ENCODE assay signal across 10 cellular contexts in the genomic region with DNA sequence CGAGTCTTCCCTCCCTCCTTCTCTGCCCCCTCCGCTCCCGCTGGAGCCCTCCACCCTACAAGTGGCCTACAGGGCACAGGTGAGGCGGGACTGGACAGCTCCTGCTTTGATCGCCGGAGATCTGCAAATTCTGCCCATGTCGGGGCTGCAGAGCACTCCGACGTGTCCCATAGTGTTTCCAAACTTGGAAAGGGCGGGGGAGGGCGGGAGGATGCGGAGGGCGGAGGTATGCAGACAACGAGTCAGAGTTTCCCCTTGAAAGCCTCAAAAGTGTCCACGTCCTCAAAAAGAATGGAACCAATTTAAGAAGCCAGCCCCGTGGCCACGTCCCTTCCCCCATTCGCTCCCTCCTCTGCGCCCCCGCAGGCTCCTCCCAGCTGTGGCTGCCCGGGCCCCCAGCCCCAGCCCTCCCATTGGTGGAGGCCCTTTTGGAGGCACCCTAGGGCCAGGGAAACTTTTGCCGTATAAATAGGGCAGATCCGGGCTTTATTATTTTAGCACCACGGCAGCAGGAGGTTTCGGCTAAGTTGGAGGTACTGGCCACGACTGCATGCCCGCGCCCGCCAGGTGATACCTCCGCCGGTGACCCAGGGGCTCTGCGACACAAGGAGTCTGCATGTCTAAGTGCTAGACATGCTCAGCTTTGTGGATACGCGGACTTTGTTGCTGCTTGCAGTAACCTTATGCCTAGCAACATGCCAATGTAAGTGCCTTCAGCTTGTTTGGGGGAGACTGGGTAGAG. TPM values are rescaled to one million over a fixed set of nuclear protein-coding genes. Genes with fewer than 3 reads are reported as not detected.
A peak's percentile ranks its signal among the peaks of the same experiment; 100 is the strongest.
DNase-seq lines count a peak whose midpoint lies in the region; ATAC-seq and TF ChIP-seq lines count a peak whose summit lies in the region.
"Had no signal": no experiment of that assay in that cellular context is flagged by ENCODE, and none has a peak within 500 bp of the region (broad histone marks: within the 10 kb centered on the region; RNA-seq: fewer than 3 reads in every experiment).

A gene (plus strand): TSS at position 497 of the 742 bp plus-strand sequence. CDS start 137 bp downstream, at position 634.

- peak; percentile 6 for ATAC-seq in HG02938 (IDR thresholded peaks at IDR 0.05; ENCODE audit: unreplicated experiment)
- ATAC-seq in HG02981 (IDR thresholded peaks at IDR 0.05; ENCODE audit: unreplicated experiment): no peak

- TF ChIP-seq CTCF in astrocyte of the cerebellum (IDR thresholded peaks at IDR 0.05; ENCODE audit: low read depth, low read length, missing control alignments) (no peak), hepatocyte (IDR thresholded peaks at IDR 0.05; ENCODE audit: poor library complexity) (no peak), sigmoid colon (IDR thresholded peaks at IDR 0.05) (peak in 1 of 4 experiments; percentile 8)

- intact Hi-C loops in sigmoid colon (cut with DNase I): loop anchor here (1.0 to 10.0 kb wide), 4 partner anchors 20 to 480 kb away; a partner anchor contains a TSS

- TF ChIP-seq POLR2A in sigmoid colon (IDR thresholded peaks at IDR 0.05): peak; percentile 56 to 66

- H3K4me1 ChIP-seq in BLaER1 (no peaks in the 10 kb centered on the region), hepatocyte (ENCODE audit: insufficient read depth) (peaks cover 23% of the 10 kb centered on the region), sigmoid colon (peaks cover 0 to 57% (median 46%) of the 10 kb centered on the region in 4 donors)
- H3K4me1 ChIP-seq: HAP-1 had no signal

- H3K4me3 ChIP-seq in BLaER1: no peak within 1 kb of the TSS
- peak within 1 kb of the TSS; percentile 99 for H3K4me3 ChIP-seq in astrocyte of the cerebellum (ENCODE audit: low read depth, low read length)
- H3K4me3 ChIP-seq in hepatocyte: peak within 1 kb of the TSS; percentile 52
- peak within 1 kb of the TSS; percentile 52 to 72 (median 61) for H3K4me3 ChIP-seq in sigmoid colon
- H3K4me3 ChIP-seq: HAP-1 had no signal

- no peaks in the 10 kb centered on the region for H3K9me3 ChIP-seq in BLaER1
- H3K9me3 ChIP-seq in hepatocyte (ENCODE audit: low read depth): no peaks in the 10 kb centered on the region
- no peaks in the 10 kb centered on the region for H3K9me3 ChIP-seq in sigmoid colon
- H3K9me3 ChIP-seq: HAP-1, neutrophil had no signal

- WGBS in hepatocyte (ENCODE audit: low lambda C conversion rate, missing lambda C conversion rate): 1% methylated on average over 21 of the region's 34 CpGs
- 4 to 11% methylated on average over 34 of the region's 34 CpGs for WGBS in sigmoid colon, 2 donors

- peaks cover 45% of the 10 kb centered on the region for H3K79me2 ChIP-seq in hepatocyte

- H3K27me3 ChIP-seq in BLaER1 (peaks cover 17% of the 10 kb centered on the region), hepatocyte (no peaks in the 10 kb centered on the region), sigmoid colon (no peaks in the 10 kb centered on the region)

- H3K4me2 ChIP-seq in BLaER1 (0 out of 2 replicates have a peak within 1 kb of the TSS, but pooled peaks have one; percentile 32), hepatocyte (peak within 1 kb of the TSS; percentile 77)

- no peaks in the 10 kb centered on the region for H3K36me3 ChIP-seq in BLaER1
- no peaks in the 10 kb centered on the region for H3K36me3 ChIP-seq in hepatocyte (replicated peaks; ENCODE audit: insufficient read depth, low read depth)
- peaks cover 0 to 22% (median 4%) of the 10 kb centered on the region in 4 donors for H3K36me3 ChIP-seq in sigmoid colon
- H3K36me3 ChIP-seq: HAP-1, neutrophil had no signal

- H3K9me2 ChIP-seq in hepatocyte (replicated peaks; ENCODE audit: insufficient read depth): no peaks in the 10 kb centered on the region

- H4K20me1 ChIP-seq in BLaER1 (no peaks in the 10 kb centered on the region), hepatocyte (ENCODE audit: insufficient read depth, poor library complexity, severe bottlenecking) (peaks cover 22% of the 10 kb centered on the region)

- H2AFZ ChIP-seq in hepatocyte: peak within 1 kb of the TSS; percentile 29

- in situ Hi-C loops in astrocyte of the cerebellum (cut with HindIII; ENCODE audit: low sequenced_read_pairs): no loop called here

- DNase-seq in astrocyte of the cerebellum (ENCODE audit: low read depth): peak; percentile 87
- peak; percentile 91 for DNase-seq in hepatocyte (ENCODE audit: low spot score)
- DNase-seq in sigmoid colon: peak; percentile 92
- DNase-seq in RKO (ENCODE audit: low spot score): no peak
- no peak for DNase-seq in DMS79 treated with DMSO at 0.1 percent for 48 hours (lab: John Stamatoyannopoulos, UW)

- H3K27ac ChIP-seq in BLaER1: no peak within 1 kb of the TSS
- H3K27ac ChIP-seq in hepatocyte: peak within 1 kb of the TSS; percentile 97
- peak within 1 kb of the TSS; percentile 89 to 94 (median 92) for H3K27ac ChIP-seq in sigmoid colon
- H3K27ac ChIP-seq: neutrophil had no signal

- peak in 1 of 4 donors; percentile 48 for TF ChIP-seq EP300 in sigmoid colon (IDR thresholded peaks at IDR 0.05)

- no peak within 1 kb of the TSS for H3K9ac ChIP-seq in BLaER1

RNA-seq across cellular contexts. Expression of the gene that starts here (rescaled TPM):
- 1,011 and 1,836 TPM in 2 replicates for total RNA-seq in hepatocyte
- polyA plus RNA-seq in hepatocyte: 2,013 and 2,200 TPM in 2 replicates
- total RNA-seq in sigmoid colon: 1,000 to 10,000 TPM in 1 of 4 donors, 100 to 1,000 TPM in 2, 10 to 100 TPM in 1; 83.4 to 1,047 (median 197) TPM
- 100 to 1,000 TPM in 1 of 3 donors, 10 to 100 TPM in 2; 12.3 to 104 (median 19.2) TPM for polyA plus RNA-seq in sigmoid colon

Comparison
In these comparisons a context has a peak if more than half of its experiments do, and no peak if none do; other contexts are left out.
1. RNA of the gene that starts here (polyA plus RNA-seq): 2,013 to 2,200 TPM in hepatocyte; 12.3 to 104 TPM in sigmoid colon; every median in the first group is over 10 times any median in the second.
2. DNase-seq: peak in astrocyte of the cerebellum (single experiment), hepatocyte (single experiment) and sigmoid colon (single experiment); none in RKO (single experiment) and DMS79 treated with DMSO at 0.1 percent for 48 hours (single experiment).